Comparison of ENCODE assay signal across 8 cellular contexts in genomic region chr6:36594029-36594815, GRCh38. TPM values are rescaled to one million over a fixed set of nuclear protein-coding genes. Genes with fewer than 3 reads are reported as not detected.
DNase-seq lines count a peak whose midpoint lies in the region; ATAC-seq and TF ChIP-seq lines count a peak whose summit lies in the region.

SRSF3 (plus strand) TSS chr6:36594362; CDS start chr6:36596763, 2,401 bp downstream.

- no peaks in the 10 kb centered on the region for H3F3A ChIP-seq in PC-3 (ENCODE audit: low read length, unreplicated experiment)

- H3K9me3 ChIP-seq in PC-3 (ENCODE audit: low read length), result no peaks in the 10 kb centered on the region

- DNase-seq in DMS53 treated with DMSO at 0.1 percent for 48 hours (lab: John Stamatoyannopoulos, UW; ENCODE audit: unreplicated experiment), result peak; percentile 90
- DNase-seq in Jurkat, Clone E6-1 (ENCODE audit: low read depth, low spot score), result peak; percentile 97
- DNase-seq in PC-3, result peak; percentile 98
- peak; percentile 94 for DNase-seq in activated T-cell treated with anti-CD3 and anti-CD28 coated beads for 48 hours (ENCODE audit: low read depth)
- DNase-seq in epithelial cell of prostate (ENCODE audit: low read depth, low spot score), result peak; percentile 89
- DNase-seq in mucosa of gallbladder (ENCODE audit: low spot score), result peak; percentile 97
- peak; percentile 84 to 91 for DNase-seq in stimulated activated CD8-positive, alpha-beta memory T cell treated with anti-CD3 and anti-CD28 coated beads, Interleukin-4, amount 100 ng/mL, for 4 hours (ENCODE audit: low read depth in 2 of 2, low spot score in 1 of 2)

- no peaks in the 10 kb centered on the region for H3K9me2 ChIP-seq in PC-3 (replicated peaks; ENCODE audit: low read length)

- H3K27ac ChIP-seq in PC-3 (ENCODE audit: low read length) (peak within 1 kb of the TSS; percentile 75), epithelial cell of prostate (peak within 1 kb of the TSS; percentile 95)

- no peak; the same call in 1 of the 2 replicates for TF ChIP-seq CTCF in PC-3 (conservative IDR thresholded peaks at IDR 0.05; ENCODE audit: low read depth, low read length)

- H3K4me2 ChIP-seq in PC-3 (ENCODE audit: low read length), result peak within 1 kb of the TSS; percentile 89

- no peaks in the 10 kb centered on the region for H3K27me3 ChIP-seq in PC-3 (ENCODE audit: low read length)

- H3K4me3 ChIP-seq in Jurkat, Clone E6-1 (ENCODE audit: low read length), result peak within 1 kb of the TSS; percentile 100
- peak within 1 kb of the TSS; percentile 88 for H3K4me3 ChIP-seq in PC-3 (ENCODE audit: low read length)

- CTCF ChIA-PET in PC-3 (lab: Charles Lee), result no interaction called here

- H3K36me3 ChIP-seq in PC-3 (ENCODE audit: low read depth, low read length), result peaks cover 46% of the 10 kb centered on the region

- peaks cover 48% of the 10 kb centered on the region for H4K20me1 ChIP-seq in PC-3 (ENCODE audit: low read length)

- BruUV-seq in PC-3 (replicated peaks; lab: Mats Ljungman, UMichigan), result TSS peak; percentile 65

- H3K4me1 ChIP-seq in PC-3 (ENCODE audit: insufficient read depth, low read length), result peaks cover 39% of the 10 kb centered on the region

- peak within 1 kb of the TSS; percentile 89 for H2AFZ ChIP-seq in PC-3 (ENCODE audit: low read length)

- POLR2A ChIA-PET in PC-3 (lab: Charles Lee; ENCODE audit: unreplicated experiment), result no interaction called here

- H3K9ac ChIP-seq in PC-3 (ENCODE audit: low read length), result peak within 1 kb of the TSS; percentile 97

- peaks cover 55% of the 10 kb centered on the region for H3K79me2 ChIP-seq in PC-3 (ENCODE audit: low read length)

- ATAC-seq in GM21619 (IDR thresholded peaks at IDR 0.05; ENCODE audit: unreplicated experiment) (peak; percentile 77), PC-3 (peak; percentile 92)

- intact Hi-C loops in PC-3 (cut with micrococcal nuclease), result loop anchor here (1.0 to 2.0 kb wide), 4 partner anchors 17 to 171 kb away; partner anchors contain the start of genes KCTD20, PXT1 and STK38

RNA-seq across cellular contexts. Expression of gene SRSF3, which starts in this region (rescaled TPM):
- 867 TPM for polyA plus RNA-seq in Jurkat, Clone E6-1 (2012; ENCODE audit: insufficient read depth, insufficient read length)
- total RNA-seq in PC-3 (2014; rRNA removed) (206 and 297 TPM in 2 replicates), mucosa of gallbladder (190 TPM)

Comparison
In these comparisons a context has a peak if more than half of its experiments do, and no peak if none do; other contexts are left out.
1. Peak in every context shown above with its lines: DNase-seq, ATAC-seq, H3K4me3 ChIP-seq and H3K27ac ChIP-seq.